Comparison of ENCODE assay signal across 24 cellular contexts in the genomic region with DNA sequence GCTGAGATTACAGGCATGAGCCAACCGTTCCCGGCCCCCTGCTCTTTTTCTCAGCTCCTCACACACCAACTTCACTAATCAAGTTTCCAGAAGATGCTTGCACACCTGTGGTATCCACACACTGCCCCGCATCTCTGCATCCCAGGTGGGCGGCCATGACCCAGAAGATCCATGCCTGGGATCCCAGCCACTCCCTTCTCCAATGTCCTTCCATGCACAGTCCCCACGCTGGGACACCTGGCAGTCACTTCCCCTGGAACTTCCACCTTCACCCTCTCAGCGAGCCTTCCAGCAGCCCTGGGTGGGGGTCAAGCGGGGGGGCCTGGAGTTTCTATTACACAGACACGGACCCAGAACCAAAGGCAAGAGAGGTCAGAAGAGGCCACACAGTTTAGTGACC.
DNase-seq lines count a peak whose midpoint lies in the region; ATAC-seq, FAIRE-seq and TF ChIP-seq lines count a peak whose summit lies in the region.
"Had no signal": no experiment of that assay in that cellular context is flagged by ENCODE, and none has a peak within 500 bp of the region (broad histone marks: within the 10 kb centered on the region; RNA-seq: fewer than 3 reads in every experiment).

No MANE protein-coding gene starts in this region.

- no peak overlapping the region for H3K23ac ChIP-seq in H1 (ENCODE audit: insufficient read length)

- CTCF ChIA-PET in A549 (lab: Yijun Ruan, JAX) (no interaction called here), H1 (lab: Charles Lee; ENCODE audit: partially characterized antibody) (interaction anchor here (1.4 kb wide), 1 partner anchor 14 kb away, joined by 3 read pairs; no protein-coding TSS in a partner anchor), OCI-LY7 (lab: Charles Lee; ENCODE audit: unreplicated experiment) (no interaction called here)

- H3K36me3 ChIP-seq in heart right ventricle: no peaks in the 10 kb centered on the region
- H3K36me3 ChIP-seq in H1 (ENCODE audit: control insufficient read depth in 2 of 4, insufficient read depth in 4 of 4, low read length in 3 of 4): no peaks in the 10 kb centered on the region
- H3K36me3 ChIP-seq in spleen: no peaks in the 10 kb centered on the region
- no peaks in the 10 kb centered on the region for H3K36me3 ChIP-seq in tibial artery
- no peaks in the 10 kb centered on the region for H3K36me3 ChIP-seq in OCI-LY7 (ENCODE audit: insufficient read depth, low read length)
- H3K36me3 ChIP-seq: BE2C, HAP-1 had no signal

- no peak for FAIRE-seq in A549 (lab: Jason Lieb, UNC)
- FAIRE-seq in H1 (lab: Jason Lieb, UNC): no peak
- FAIRE-seq: A204.1, G401.6, GM12892, H54 had no signal

- H3K23me2 ChIP-seq in H1 (ENCODE audit: low read depth, low read length): no peaks in the 10 kb centered on the region; the same call in 1 of the 2 replicates

- H3K56ac ChIP-seq in H1 (replicated peaks; ENCODE audit: insufficient read length, low read depth, low read length): no peak overlapping the region

- no peaks in the 10 kb centered on the region for H4K20me1 ChIP-seq in H1 (replicated peaks in 1 of 2; ENCODE audit: control insufficient read depth in 1 of 2, insufficient read depth in 2 of 2, low read length in 2 of 2)
- no peaks in the 10 kb centered on the region for H4K20me1 ChIP-seq in OCI-LY7 (ENCODE audit: insufficient read depth, low read length)

- H3K9me3 ChIP-seq in heart right ventricle (peaks cover 0 to 5% (median 0%) of the 10 kb centered on the region in 11 donors), A549 (no peaks in the 10 kb centered on the region), H1 (ENCODE audit: insufficient read depth in 2 of 2, low read depth in 1 of 2, low read length in 1 of 2) (no peaks in the 10 kb centered on the region), spleen (no peaks in the 10 kb centered on the region), tibial artery (no peaks in the 10 kb centered on the region), OCI-LY7 (ENCODE audit: low read length) (no peaks in the 10 kb centered on the region)
- H3K9me3 ChIP-seq: BE2C, Caco-2, HAP-1 had no signal

- no peak overlapping the region for H3K4me3 ChIP-seq in heart right ventricle
- H3K4me3 ChIP-seq in A549: no peak overlapping the region
- no peak overlapping the region for H3K4me3 ChIP-seq in H1 (ENCODE audit: extremely low read depth in 1 of 4, insufficient read depth in 2 of 4, low read depth in 3 of 4, low read length in 4 of 4)
- no peak overlapping the region for H3K4me3 ChIP-seq in spleen
- no peak overlapping the region for H3K4me3 ChIP-seq in tibial artery
- H3K4me3 ChIP-seq in OCI-LY7 (ENCODE audit: low read depth, low read length, poor library complexity, severe bottlenecking): no peak overlapping the region
- H3K4me3 ChIP-seq: GM23338, HAP-1 had no signal

- no peak overlapping the region for H3K9ac ChIP-seq in H1 (replicated peaks in 1 of 4; ENCODE audit: extremely low read depth in 1 of 4, low read depth in 3 of 4, low read length in 3 of 4)

- TF ChIP-seq CTCF in heart right ventricle (IDR thresholded peaks at IDR 0.05): no peak
- TF ChIP-seq CTCF in A549 (IDR thresholded peaks at IDR 0.05): no peak
- no peak for TF ChIP-seq CTCF in H1 (IDR thresholded peaks at IDR 0.05; ENCODE audit: control extremely low read depth in 1 of 3, insufficient read depth in 1 of 3, low read depth in 1 of 3, low read length in 3 of 3)
- TF ChIP-seq CTCF in spleen (IDR thresholded peaks at IDR 0.05 in 8 of 11, conservative IDR thresholded peaks at IDR 0.05 in 3 of 11): no peak
- no peak for TF ChIP-seq CTCF in tibial artery (IDR thresholded peaks at IDR 0.05)
- TF ChIP-seq CTCF in OCI-LY7 (conservative IDR thresholded peaks at IDR 0.05; ENCODE audit: low read length): no peak

- no peak for TF ChIP-seq EP300 in A549 (IDR thresholded peaks at IDR 0.05)
- no peak for TF ChIP-seq EP300 in H1 (IDR thresholded peaks at IDR 0.05; ENCODE audit: borderline replicate concordance in 1 of 2, low read depth in 2 of 2, low read length in 2 of 2)

- no TSS peak for BruUV-seq in OCI-LY7 (replicated peaks; lab: Mats Ljungman, UMichigan)

- no peak overlapping the region for H4K8ac ChIP-seq in H1 (ENCODE audit: extremely low read depth, insufficient read depth, low read length)

- no peak overlapping the region for H2BK20ac ChIP-seq in H1 (ENCODE audit: low read length)

- no peak overlapping the region for H3K4me2 ChIP-seq in A549
- H3K4me2 ChIP-seq in H1 (ENCODE audit: insufficient read depth in 1 of 2, low read depth in 2 of 2, low read length in 2 of 2): no peak overlapping the region
- H3K4me2 ChIP-seq in OCI-LY7 (ENCODE audit: low read length): no peak overlapping the region
- H3K4me2 ChIP-seq: GM23338 had no signal

- TF ChIP-seq RAD21 in A549 (conservative IDR thresholded peaks at IDR 0.05 in 1 of 2, IDR thresholded peaks at IDR 0.05 in 1 of 2): no peak
- no peak for TF ChIP-seq RAD21 in H1 (IDR thresholded peaks at IDR 0.05 in 1 of 2, conservative IDR thresholded peaks at IDR 0.05 in 1 of 2; ENCODE audit: low read depth in 2 of 2, low read length in 2 of 2)

- TF ChIP-seq POLR2A in A549 (IDR thresholded peaks at IDR 0.05; ENCODE audit: low read length) (no peak), H1 (IDR thresholded peaks at IDR 0.05; ENCODE audit: control extremely low read depth in 1 of 2, low read depth in 2 of 2, low read length in 2 of 2) (no peak), spleen (IDR thresholded peaks at IDR 0.05) (no peak)

- H2BK120ac ChIP-seq in H1 (replicated peaks; ENCODE audit: low read depth, low read length): no peak overlapping the region

- POLR2A ChIA-PET in A549 (lab: Yijun Ruan, JAX): interaction anchor here (0.7 kb wide), 1 partner anchor 52 kb away, joined by 4 read pairs; no protein-coding TSS in a partner anchor
- POLR2A ChIA-PET in H1 (lab: Charles Lee; ENCODE audit: partially characterized antibody): no interaction called here
- POLR2A ChIA-PET in OCI-LY7 (lab: Charles Lee): no interaction called here

- H4K91ac ChIP-seq in H1 (replicated peaks; ENCODE audit: insufficient read length, low read length): peak overlapping the region; percentile 10

- DNase-seq in Right ventricle myocardium inferior (ENCODE audit: missing footprints) (peak; percentile 58), heart right ventricle (no peak), A549 (ENCODE audit: low read depth in 1 of 2, low spot score in 1 of 2) (no peak), H1 (ENCODE audit: low read depth in 1 of 2, low spot score in 2 of 2) (no peak), spleen (peak; percentile 60), tibial artery (no peak), OCI-LY7 (ENCODE audit: low spot score) (no peak)
- DNase-seq: ACHN; AML-193; BE2C; C1 segment of cervical spinal cord; Caco-2; CD4-positive, alpha-beta memory T cell; DMS153; DND-41; HFFc6 had no signal

- ATAC-seq in Right ventricle myocardium inferior (no peak), heart right ventricle (no peak), A549 (no peak), GM19395 (IDR thresholded peaks at IDR 0.05; ENCODE audit: unreplicated experiment) (no peak)
- ATAC-seq: GM23338 had no signal

- H3K4ac ChIP-seq in H1 (replicated peaks; ENCODE audit: insufficient read length, low read depth, low read length): no peak overlapping the region

- no peak overlapping the region for H2AK5ac ChIP-seq in H1 (ENCODE audit: low read depth, low read length)

- peaks cover 0 to 20% (median 3%) of the 10 kb centered on the region in 9 donors for H3K4me1 ChIP-seq in heart right ventricle
- H3K4me1 ChIP-seq in A549: peaks cover 42% of the 10 kb centered on the region
- H3K4me1 ChIP-seq in H1 (replicated peaks in 1 of 4; ENCODE audit: control insufficient read depth in 3 of 4, insufficient read depth in 4 of 4, low read length in 3 of 4): peaks cover 3 to 21% (median 15%) of the 10 kb centered on the region in 4 experiments
- H3K4me1 ChIP-seq in spleen: peaks cover 0 to 15% (median 5%) of the 10 kb centered on the region in 6 donors
- no peaks in the 10 kb centered on the region for H3K4me1 ChIP-seq in tibial artery
- H3K4me1 ChIP-seq in OCI-LY7 (ENCODE audit: insufficient read depth, low read length, poor library complexity, severe bottlenecking): no peaks in the 10 kb centered on the region
- H3K4me1 ChIP-seq: HAP-1 had no signal

- H3K9me2 ChIP-seq in OCI-LY7 (ENCODE audit: insufficient read depth, low read length): no peaks in the 10 kb centered on the region

- no peak overlapping the region for H3K27ac ChIP-seq in heart right ventricle
- H3K27ac ChIP-seq in A549: peak overlapping the region; percentile 7 to 62; a peak in 2 of 6 replicates
- H3K27ac ChIP-seq in H1 (ENCODE audit: low read depth, low read length): no peak overlapping the region
- H3K27ac ChIP-seq in spleen: no peak overlapping the region
- no peak overlapping the region for H3K27ac ChIP-seq in tibial artery
- H3K27ac ChIP-seq in OCI-LY7 (ENCODE audit: low read depth, low read length, poor library complexity, severe bottlenecking): no peak overlapping the region
- H3K27ac ChIP-seq: 22Rv1 had no signal

- H2AFZ ChIP-seq in H1 (ENCODE audit: low read length) (no peak overlapping the region), OCI-LY7 (ENCODE audit: low read length) (no peak overlapping the region)

- H3K79me2 ChIP-seq in H1 (ENCODE audit: control insufficient read depth in 1 of 2, insufficient read depth in 2 of 2, low read length in 2 of 2): no peaks in the 10 kb centered on the region
- H3K79me2 ChIP-seq in OCI-LY7 (ENCODE audit: insufficient read depth, low read depth, low read length): no peaks in the 10 kb centered on the region

- no peaks in the 10 kb centered on the region for H3K79me1 ChIP-seq in H1 (ENCODE audit: low read depth, low read length)

- H3K14ac ChIP-seq in H1 (ENCODE audit: insufficient read length): no peak overlapping the region

- 94 to 95% methylated on average over 8 of the region's 8 CpGs for WGBS in heart right ventricle, 2 donors
- 89% methylated on average over 5 of the region's 8 CpGs for whole genome bisulfite sequencing in A549 (ENCODE audit: missing lambda C conversion rate)
- 92% methylated on average over 8 of the region's 8 CpGs; no CpG with 5 or more reads in 1 of the 2 experiments for WGBS in H1 (ENCODE audit: extremely low coverage in 1 of 2, insufficient coverage in 1 of 2, insufficient read length in 1 of 2, insufficient replicate concordance in 2 of 2, low coverage in 1 of 2, low lambda C conversion rate in 2 of 2, missing lambda C conversion rate in 1 of 2), 2 experiments
- 83 to 91% (median 89%) methylated on average over 8 of the region's 8 CpGs for WGBS in spleen, 5 donors

- H2BK15ac ChIP-seq in H1 (ENCODE audit: low read length): no peak overlapping the region

- H2BK12ac ChIP-seq in H1 (ENCODE audit: low read depth, low read length): 0 out of 2 replicates have a peak overlapping the region, but pooled peaks have one; percentile 39

- no peak overlapping the region for H3K18ac ChIP-seq in H1 (ENCODE audit: extremely low read depth, low read length)

- H4K5ac ChIP-seq in H1 (ENCODE audit: insufficient read length, low read depth, low read length): no peak overlapping the region

- no peak overlapping the region for H2BK5ac ChIP-seq in H1 (ENCODE audit: low read depth, low read length)

- intact Hi-C loops in Right ventricle myocardium inferior (cut with DNase I) (no loop called here), heart right ventricle (cut with DNase I) (loop anchor here in 1 of 10 donors (10.0 kb wide), 1 partner anchor 100 kb away; no protein-coding TSS in a partner anchor), spleen (cut with DNase I; ENCODE audit: low total_unique reads) (no loop called here), tibial artery (cut with DNase I; ENCODE audit: low total_unique reads) (no loop called here), OCI-LY7 (cut with micrococcal nuclease; ENCODE audit: unreplicated experiment) (no loop called here)

- H3K27me3 ChIP-seq in heart right ventricle: no peaks in the 10 kb centered on the region
- H3K27me3 ChIP-seq in H1 (replicated peaks in 1 of 4; ENCODE audit: control insufficient read depth in 3 of 4, extremely low read depth in 1 of 4, insufficient read depth in 3 of 4, low read length in 3 of 4): no peaks in the 10 kb centered on the region; a peak in 2 of 7 replicates
- peaks cover 0 to 47% (median 0%) of the 10 kb centered on the region in 7 donors for H3K27me3 ChIP-seq in spleen (replicated peaks in 1 of 7)
- no peaks in the 10 kb centered on the region for H3K27me3 ChIP-seq in tibial artery
- H3K27me3 ChIP-seq: BE2C had no signal

Comparison
In these comparisons a context has a peak if more than half of its experiments do, and no peak if none do; other contexts are left out.
1. DNase-seq: peak in Right ventricle myocardium inferior (single experiment) and spleen (single experiment); none in heart right ventricle (0 of 2), A549 (0 of 2), H1 (0 of 2), tibial artery (0 of 2) and OCI-LY7 (single experiment).
2. H3K27ac ChIP-seq: peak in A549 (2 of 2); none in heart right ventricle (0 of 10), H1 (single experiment), spleen (0 of 8), tibial artery (0 of 2) and OCI-LY7 (single experiment).